Comparison of ENCODE assay signal across 36 cellular contexts in the genomic region with DNA sequence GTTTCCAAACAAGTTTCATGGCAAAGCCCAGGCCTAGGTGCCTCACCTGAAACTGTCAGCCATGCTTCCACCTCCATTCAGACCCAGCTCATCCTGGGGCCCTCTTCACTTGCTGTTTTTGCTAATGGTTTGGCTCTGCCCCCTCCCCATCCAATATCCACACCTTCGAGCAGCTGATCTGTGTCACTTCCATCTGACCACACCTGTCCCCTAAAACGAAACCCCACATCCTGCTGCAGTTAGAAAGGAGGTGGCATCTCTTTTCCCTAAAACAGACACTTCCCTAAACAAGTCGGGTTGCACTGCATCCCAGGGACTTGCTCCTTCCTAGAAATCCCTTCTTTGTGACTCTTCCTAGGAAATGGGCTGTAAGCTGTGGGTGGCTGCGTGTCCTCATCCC.
"Had no signal": no experiment of that assay in that cellular context is flagged by ENCODE, and none has a peak within 500 bp of the region (broad histone marks: within the 10 kb centered on the region; RNA-seq: fewer than 3 reads in every experiment).

No MANE protein-coding gene starts in this region.

- H3K36me3 ChIP-seq: ascending aorta, brain microvascular endothelial cell, breast epithelium had no signal

- H3K36me3 Mint-ChIP-seq: activated CD4-positive, alpha-beta memory T cell treated with anti-CD3 and anti-CD28 coated beads for 36 hours; activated CD8-positive, alpha-beta memory T cell treated with anti-CD3 and anti-CD28 coated beads, Interleukin-2, amount 10 ng/mL, durations not matched to agents 7 days and 5 days; activated naive CD4-positive, alpha-beta T cell treated with anti-CD3 and anti-CD28 coated beads, Interleukin-2, amount 10 ng/mL, durations not matched to agents 7 days and 5 days; activated naive CD8-positive, alpha-beta T cell; activated naive CD8-positive, alpha-beta T cell treated with anti-CD3 and anti-CD28 coated beads, Interleukin-2, amount 10 ng/mL, durations not matched to agents 7 days and 5 days had no signal

- H3K27ac ChIP-seq: ascending aorta, body of pancreas, brain microvascular endothelial cell, breast epithelium, VCaP had no signal

- H3K4me3 Mint-ChIP-seq: activated B cell treated with CpG ODN at 0.5 μM for 24 hours; activated CD4-positive, alpha-beta memory T cell treated with anti-CD3 and anti-CD28 coated beads for 36 hours; activated CD4-positive, alpha-beta T cell treated with anti-CD3 and anti-CD28 coated beads, Interleukin-2, amount 10 ng/mL, durations not matched to agents 24 days and 14 days; activated CD8-positive, alpha-beta memory T cell treated with anti-CD3 and anti-CD28 coated beads, Interleukin-2, amount 10 ng/mL, durations not matched to agents 7 days and 5 days; activated CD8-positive, alpha-beta T cell treated with anti-CD3 and anti-CD28 coated beads for 36 hours; activated naive CD4-positive, alpha-beta T cell treated with anti-CD3 and anti-CD28 coated beads, Interleukin-2, amount 10 ng/mL, durations not matched to agents 7 days and 5 days; activated naive CD4-positive, alpha-beta T cell treated with anti-CD3 and anti-CD28 coated beads, Interleukin-2, amount 50 U/mL, for 24 hours; activated naive CD8-positive, alpha-beta T cell; activated naive CD8-positive, alpha-beta T cell treated with anti-CD3 and anti-CD28 coated beads, Interleukin-2, amount 10 ng/mL, durations not matched to agents 7 days and 5 days; activated naive CD8-positive, alpha-beta T cell treated with anti-CD3 and anti-CD28 coated beads, Interleukin-2, amount 50 U/mL, for 24 hours; activated T-cell treated with anti-CD3 and anti-CD28 coated beads, Interleukin-2, amount 50 U/mL, for 24 hours; T-helper 1 cell treated with Interleukin-12 subunit alpha and Interleukin-12 subunit beta and Interleukin-4 antibody, amounts not matched to agents 30 μg/mL and 1 μg/mL, for 36 hours; T-helper 2 cell treated with Interferon-gamma antibody and Interleukin-4, amounts not matched to agents 5 μg/mL and 100 μg/mL, for 36 hours had no signal

- FAIRE-seq: TTC549 had no signal

- H3K9me3 ChIP-seq: ascending aorta, body of pancreas, breast epithelium had no signal

- H3K27me3 Mint-ChIP-seq: activated B cell treated with CpG ODN at 0.5 μM for 24 hours; activated CD4-positive, alpha-beta T cell treated with anti-CD3 and anti-CD28 coated beads, Interleukin-2, amount 10 ng/mL, durations not matched to agents 24 days and 14 days; activated CD8-positive, alpha-beta memory T cell treated with anti-CD3 and anti-CD28 coated beads, Interleukin-2, amount 10 ng/mL, durations not matched to agents 7 days and 5 days; activated naive CD4-positive, alpha-beta T cell treated with anti-CD3 and anti-CD28 coated beads, Interleukin-2, amount 10 ng/mL, durations not matched to agents 7 days and 5 days; activated naive CD4-positive, alpha-beta T cell treated with anti-CD3 and anti-CD28 coated beads, Interleukin-2, amount 50 U/mL, for 24 hours; activated naive CD8-positive, alpha-beta T cell treated with anti-CD3 and anti-CD28 coated beads, Interleukin-2, amount 10 ng/mL, durations not matched to agents 7 days and 5 days; activated naive CD8-positive, alpha-beta T cell treated with anti-CD3 and anti-CD28 coated beads, Interleukin-2, amount 50 U/mL, for 24 hours had no signal

- H3K9me3 Mint-ChIP-seq: activated naive CD4-positive, alpha-beta T cell treated with anti-CD3 and anti-CD28 coated beads, Interleukin-2, amount 50 U/mL, for 24 hours had no signal

- ATAC-seq: activated CD8-positive, alpha-beta memory T cell treated with anti-CD3 and anti-CD28 coated beads, Interleukin-2, amount 10 ng/mL, durations not matched to agents 7 days and 5 days; activated CD8-positive, alpha-beta T cell treated with anti-CD3 and anti-CD28 coated beads for 36 hours; activated naive CD8-positive, alpha-beta T cell treated with anti-CD3 and anti-CD28 coated beads, Interleukin-2, amount 50 U/mL, for 24 hours; body of pancreas had no signal

- DNase-seq: activated B cell treated with CpG ODN at 0.5 μM for 24 hours; activated CD4-positive, alpha-beta memory T cell treated with anti-CD3 and anti-CD28 coated beads for 36 hours; activated CD4-positive, alpha-beta T cell treated with anti-CD3 and anti-CD28 coated beads for 4 hours; activated CD4-positive, alpha-beta T cell treated with anti-CD3 and anti-CD28 coated beads, Interleukin-2, amount 10 ng/mL, durations not matched to agents 24 days and 14 days; activated CD4-positive, alpha-beta T cell treated with anti-CD3 and anti-CD28 coated beads, Interleukin-2, amount 50 U/mL, for 1 hour; activated CD4-positive, alpha-beta T cell treated with anti-CD3 and anti-CD28 coated beads, Interleukin-2, amount 50 U/mL, for 4 hours; activated CD4-positive, CD25-positive, alpha-beta regulatory T cell treated with anti-CD3 and anti-CD28 coated beads, Interleukin-2, amount 50 U/mL, for 72 hours; activated CD8-positive, alpha-beta memory T cell treated with anti-CD3 and anti-CD28 coated beads for 24 hours; activated CD8-positive, alpha-beta memory T cell treated with anti-CD3 and anti-CD28 coated beads, Interleukin-2, amount 10 ng/mL, durations not matched to agents 7 days and 5 days; activated CD8-positive, alpha-beta memory T cell treated with anti-CD3 and anti-CD28 coated beads, Interleukin-2, amount 50 U/mL, for 48 hours; activated CD8-positive, alpha-beta T cell treated with anti-CD3 and anti-CD28 coated beads for 36 hours; activated effector memory CD4-positive, alpha-beta T cell treated with Interleukin-2 at 50 U/mL for 16 hours; activated gamma-delta T cell; activated naive CD4-positive, alpha-beta T cell treated with anti-CD3 and anti-CD28 coated beads, Interleukin-2, amount 10 ng/mL, durations not matched to agents 7 days and 5 days; activated naive CD4-positive, alpha-beta T cell treated with Interleukin-2 at 50 U/mL for 16 hours; activated naive CD8-positive, alpha-beta T cell treated with anti-CD3 and anti-CD28 coated beads, Interleukin-2, amount 10 ng/mL, durations not matched to agents 7 days and 5 days; activated naive CD8-positive, alpha-beta T cell treated with anti-CD3 and anti-CD28 coated beads, Interleukin-2, amount 50 U/mL, for 24 hours; activated T-cell treated with anti-CD3 and anti-CD28 coated beads, Interleukin-2, amount 50 U/mL, for 24 hours; activated T-cell treated with anti-CD3 and anti-CD28 coated beads, Interleukin-2, amount 50 U/mL, for 48 hours; amygdala; anterior cingulate cortex; body of pancreas; brain microvascular endothelial cell; central memory CD4-positive, alpha-beta T cell; T-helper 1 cell; T-helper 2 cell; T-helper 9 cell had no signal

- H3K27me3 ChIP-seq: ascending aorta, brain microvascular endothelial cell had no signal

- H3K4me3 ChIP-seq: ascending aorta, body of pancreas, breast epithelium had no signal

- H3K4me1 Mint-ChIP-seq: activated B cell treated with CpG ODN at 0.5 μM for 24 hours; activated CD4-positive, alpha-beta T cell treated with anti-CD3 and anti-CD28 coated beads, Interleukin-2, amount 10 ng/mL, durations not matched to agents 24 days and 14 days; activated CD8-positive, alpha-beta memory T cell treated with anti-CD3 and anti-CD28 coated beads, Interleukin-2, amount 10 ng/mL, durations not matched to agents 7 days and 5 days; activated naive CD4-positive, alpha-beta T cell treated with anti-CD3 and anti-CD28 coated beads, Interleukin-2, amount 10 ng/mL, durations not matched to agents 7 days and 5 days; activated naive CD4-positive, alpha-beta T cell treated with anti-CD3 and anti-CD28 coated beads, Interleukin-2, amount 50 U/mL, for 24 hours; activated naive CD8-positive, alpha-beta T cell treated with anti-CD3 and anti-CD28 coated beads, Interleukin-2, amount 10 ng/mL, durations not matched to agents 7 days and 5 days; activated naive CD8-positive, alpha-beta T cell treated with anti-CD3 and anti-CD28 coated beads, Interleukin-2, amount 50 U/mL, for 24 hours had no signal

- H3K27ac Mint-ChIP-seq: activated B cell treated with CpG ODN at 0.5 μM for 24 hours; activated CD4-positive, alpha-beta memory T cell treated with anti-CD3 and anti-CD28 coated beads for 36 hours; activated CD4-positive, alpha-beta T cell treated with anti-CD3 and anti-CD28 coated beads, Interleukin-2, amount 10 ng/mL, durations not matched to agents 24 days and 14 days; activated CD8-positive, alpha-beta memory T cell treated with anti-CD3 and anti-CD28 coated beads, Interleukin-2, amount 10 ng/mL, durations not matched to agents 7 days and 5 days; activated CD8-positive, alpha-beta T cell treated with anti-CD3 and anti-CD28 coated beads for 36 hours; activated naive CD4-positive, alpha-beta T cell treated with anti-CD3 and anti-CD28 coated beads, Interleukin-2, amount 10 ng/mL, durations not matched to agents 7 days and 5 days; activated naive CD4-positive, alpha-beta T cell treated with anti-CD3 and anti-CD28 coated beads, Interleukin-2, amount 50 U/mL, for 24 hours; activated naive CD8-positive, alpha-beta T cell; activated naive CD8-positive, alpha-beta T cell treated with anti-CD3 and anti-CD28 coated beads, Interleukin-2, amount 10 ng/mL, durations not matched to agents 7 days and 5 days; activated naive CD8-positive, alpha-beta T cell treated with anti-CD3 and anti-CD28 coated beads, Interleukin-2, amount 50 U/mL, for 24 hours; activated T-cell treated with anti-CD3 and anti-CD28 coated beads, Interleukin-2, amount 50 U/mL, for 24 hours; activated T-helper 2 cell treated with anti-CD3 and anti-CD28 coated beads, Interferon-gamma antibody, Interleukin-2, Interleukin-4, amounts not matched to agents 10 μg/mL and 5 μg/mL and 100 μg/mL, durations not matched to agents 14 hours and 24 hours and 36 hours; T-helper 1 cell treated with Interleukin-12 subunit alpha and Interleukin-12 subunit beta and Interleukin-4 antibody, amounts not matched to agents 30 μg/mL and 1 μg/mL, for 36 hours; T-helper 2 cell treated with Interferon-gamma antibody and Interleukin-4, amounts not matched to agents 5 μg/mL and 100 μg/mL, for 36 hours had no signal

- H3K4me1 ChIP-seq: ascending aorta, body of pancreas, breast epithelium had no signal
